19 cellular contexts compared by ENCODE assay signal in genomic region chr1:93997756-93998155, GRCh38.
DNase-seq lines count a peak whose midpoint lies in the region; ATAC-seq, FAIRE-seq and TF ChIP-seq lines count a peak whose summit lies in the region.
"Had no signal": no experiment of that assay in that cellular context is flagged by ENCODE, and none has a peak within 500 bp of the region (broad histone marks: within the 10 kb centered on the region; RNA-seq: fewer than 3 reads in every experiment).

No MANE protein-coding gene starts in this region.

- H3K4me1 Mint-ChIP-seq in osteocyte (ENCODE audit: unreplicated experiment) = peaks cover 11% of the 10 kb centered on the region

- no peaks in the 10 kb centered on the region for H3K9me3 ChIP-seq in Panc1 (ENCODE audit: control insufficient read depth, insufficient read depth, low read depth, low read length)
- H3K9me3 ChIP-seq: Caco-2 had no signal

- no peaks in the 10 kb centered on the region for H3K36me3 Mint-ChIP-seq in osteocyte (ENCODE audit: unreplicated experiment)

- H3K4me3 ChIP-seq in Panc1 (ENCODE audit: low read depth in 2 of 2, low read length in 2 of 2) = no peak overlapping the region
- H3K4me3 ChIP-seq: GM12878 had no signal

- no peaks in the 10 kb centered on the region for H3K9me3 Mint-ChIP-seq in osteocyte (ENCODE audit: unreplicated experiment)
- H3K9me3 Mint-ChIP-seq: CD4-positive, alpha-beta T cell; HFFc6 had no signal

- POLR2A ChIA-PET in Panc1 (lab: Charles Lee) = no interaction called here

- H3K36me3 ChIP-seq in Panc1 (ENCODE audit: control insufficient read depth, insufficient read depth, low read length) = no peaks in the 10 kb centered on the region

- H3K4me3 Mint-ChIP-seq in osteocyte (ENCODE audit: unreplicated experiment) = no peak overlapping the region
- H3K4me3 Mint-ChIP-seq: CD4-positive, alpha-beta T cell; HFFc6 had no signal

- no peak overlapping the region for H3K27ac Mint-ChIP-seq in osteocyte (ENCODE audit: unreplicated experiment)
- H3K27ac Mint-ChIP-seq: CD4-positive, alpha-beta T cell; HFFc6 had no signal

- BruUV-seq in Panc1 (replicated peaks; lab: Mats Ljungman, UMichigan) = no TSS peak

- FAIRE-seq in urothelium cell line (lab: Jason Lieb, UNC) = peak; percentile 50
- FAIRE-seq: A204.1, D721Med, GM12878 had no signal

- 0 out of 2 replicates have a peak, but pooled peaks have one; percentile 27 for ATAC-seq in Panc1
- no peak for ATAC-seq in HG02798 (IDR thresholded peaks at IDR 0.05; ENCODE audit: poor library complexity, unreplicated experiment)
- ATAC-seq: GM12878, HCT116 had no signal

- in situ Hi-C loops in Panc1 (cut with HindIII; ENCODE audit: low pct_unique_long_range_greater_than_20kb, low sequenced_read_pairs) = no loop called here

- H3K27ac ChIP-seq in Panc1 (ENCODE audit: low read length) = no peak overlapping the region
- H3K27ac ChIP-seq: C4-2B had no signal

- DNase-seq in Panc1 (ENCODE audit: low read depth, low spot score) = no peak
- peak; percentile 50 for DNase-seq in islet precursor cell
- peak; percentile 51 for DNase-seq in osteocyte (ENCODE audit: extremely low spot score, unreplicated experiment)
- DNase-seq in urothelium cell line (ENCODE audit: low spot score) = no peak
- DNase-seq in AML-193 (lab: John Stamatoyannopoulos, UW) = no peak
- DNase-seq in NCI-H2029 (lab: John Stamatoyannopoulos, UW) = no peak
- DNase-seq: ACHN; Caco-2; CD4-positive, alpha-beta T cell; GF-D8; GOT3; H7; HFFc6 had no signal

- no peaks in the 10 kb centered on the region for H3K27me3 ChIP-seq in Panc1 (ENCODE audit: control insufficient read depth, insufficient read depth, low read length)

- no peak for TF ChIP-seq CTCF in Panc1 (IDR thresholded peaks at IDR 0.05)
- no peak for TF ChIP-seq CTCF in osteocyte (IDR thresholded peaks at IDR 0.05)

- peaks cover 4% of the 10 kb centered on the region; the same call in 1 of the 2 replicates for H3K4me1 ChIP-seq in Panc1 (ENCODE audit: control insufficient read depth, insufficient read depth, low read length)
- H3K4me1 ChIP-seq: Caco-2 had no signal

- CTCF ChIA-PET in Panc1 (lab: Charles Lee) = no interaction called here

- no peaks in the 10 kb centered on the region for H3K27me3 Mint-ChIP-seq in osteocyte (ENCODE audit: unreplicated experiment)

- intact Hi-C loops in Panc1 (cut with micrococcal nuclease; ENCODE audit: unreplicated experiment) = no loop called here

Comparison
In these comparisons a context has a peak if more than half of its experiments do, and no peak if none do; other contexts are left out.
1. DNase-seq: peak in islet precursor cell (single experiment) and osteocyte (single experiment); none in Panc1 (single experiment), urothelium cell line (single experiment), AML-193 (0 of 2) and NCI-H2029 (single experiment).